In the genomic region with DNA sequence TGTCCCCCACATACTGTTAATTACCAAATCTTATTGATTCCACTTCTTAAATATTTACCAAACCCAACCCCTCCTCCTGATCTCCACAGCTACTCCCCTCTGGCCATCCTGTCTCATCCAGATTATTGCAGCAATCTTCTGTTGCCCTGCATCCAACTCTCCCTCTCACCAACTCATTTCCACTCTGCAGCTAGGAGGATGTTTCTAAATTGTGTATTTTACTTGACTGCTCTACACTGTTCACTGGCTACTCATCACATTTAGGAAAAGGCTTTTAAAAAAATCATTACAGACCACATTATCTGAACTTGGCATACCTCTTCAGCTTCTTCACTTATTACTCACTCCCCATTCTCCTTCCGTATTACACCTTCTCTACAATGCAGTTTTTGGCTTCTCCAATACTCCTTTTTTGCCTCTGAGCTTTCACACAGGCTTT, we compare ENCODE assay signal across 25 cellular contexts.
DNase-seq lines count a peak whose midpoint lies in the region; ATAC-seq, FAIRE-seq and TF ChIP-seq lines count a peak whose summit lies in the region.
"Had no signal": no experiment of that assay in that cellular context is flagged by ENCODE, and none has a peak within 500 bp of the region (broad histone marks: within the 10 kb centered on the region; RNA-seq: fewer than 3 reads in every experiment).

No MANE protein-coding gene starts in this region.

- H3K27me3 Mint-ChIP-seq in HFFc6 (ENCODE audit: insufficient read depth) = no peaks in the 10 kb centered on the region
- H3K27me3 Mint-ChIP-seq: activated CD4-positive, alpha-beta T cell treated with anti-CD3 and anti-CD28 coated beads, Interleukin-2, amount 10 ng/mL, durations not matched to agents 24 days and 14 days; activated naive CD8-positive, alpha-beta T cell treated with anti-CD3 and anti-CD28 coated beads for 36 hours; naive thymus-derived CD8-positive, alpha-beta T cell had no signal

- H2AFZ ChIP-seq in mammary epithelial cell (ENCODE audit: low read depth, low read length) (no peak overlapping the region), HepG2 (ENCODE audit: low read length) (no peak overlapping the region)

- intact Hi-C loops in mammary epithelial cell (cut with micrococcal nuclease) (no loop called here), HepG2 (cut with micrococcal nuclease; ENCODE audit: unreplicated experiment) (no loop called here), Right ventricle myocardium superior (cut with DNase I) (no loop called here)

- H3K27me3 ChIP-seq in mammary epithelial cell (ENCODE audit: insufficient read depth, low read length) = no peaks in the 10 kb centered on the region
- H3K27me3 ChIP-seq in HepG2 (ENCODE audit: control insufficient read depth in 1 of 2, insufficient read depth in 2 of 2, low read length in 2 of 2) = no peaks in the 10 kb centered on the region
- H3K27me3 ChIP-seq: MG63, pancreas, suprapubic skin, uterus had no signal

- H3K4me3 ChIP-seq in AG10803 (ENCODE audit: low read length) = no peak overlapping the region
- no peak overlapping the region for H3K4me3 ChIP-seq in mammary epithelial cell (replicated peaks in 1 of 3; ENCODE audit: insufficient read depth in 1 of 3, low read depth in 2 of 3, low read length in 3 of 3)
- no peak overlapping the region for H3K4me3 ChIP-seq in HepG2 (replicated peaks in 1 of 3; ENCODE audit: insufficient read depth in 1 of 3, low read depth in 2 of 3, low read length in 3 of 3)
- H3K4me3 ChIP-seq: MG63, pancreas, suprapubic skin, uterus had no signal

- CTCF ChIA-PET in mammary epithelial cell (lab: Charles Lee; ENCODE audit: low non-redundant PET) (no interaction called here), HepG2 (lab: Yijun Ruan, JAX; ENCODE audit: low intra/inter-chr PET ratio, low total read pairs) (no interaction called here)

- DNase-seq in AG10803 (ENCODE audit: low read depth) (peak; percentile 69), HFFc6 (peak; percentile 60), mammary epithelial cell (peak; percentile 39), HepG2 (ENCODE audit: low spot score) (no peak), NCI-H146 treated with DMSO at 0.1 percent for 48 hours (lab: John Stamatoyannopoulos, UW; ENCODE audit: unreplicated experiment) (no peak), cerebellar cortex (ENCODE audit: low spot score) (no peak), Right ventricle myocardium superior (no peak)
- DNase-seq: activated CD4-positive, alpha-beta T cell treated with anti-CD3 and anti-CD28 coated beads, Interleukin-2, amount 10 ng/mL, durations not matched to agents 24 days and 14 days; activated naive CD8-positive, alpha-beta T cell treated with anti-CD3 and anti-CD28 coated beads for 36 hours; dermis blood vessel endothelial cell; foreskin melanocyte; hippocampal formation; islet precursor cell; mesendoderm; MG63; naive thymus-derived CD8-positive, alpha-beta T cell; NCI-H146; NCI-H748 treated with DMSO at 0.1 percent for 48 hours; pancreas; right cardiac atrium; SHP77; uterus had no signal

- no peak for TF ChIP-seq POLR2A in HepG2 (IDR thresholded peaks at IDR 0.05; ENCODE audit: insufficient read depth in 1 of 2, low read depth in 2 of 2, low read length in 2 of 2)

- H3K9ac ChIP-seq in mammary epithelial cell (ENCODE audit: insufficient read depth, low read length) (no peak overlapping the region), HepG2 (ENCODE audit: insufficient read depth, low read depth, low read length) (no peak overlapping the region)

- no peak for TF ChIP-seq RAD21 in HepG2 (CRISPR knock-in tag; IDR thresholded peaks at IDR 0.05)

- H3K4me1 ChIP-seq in mammary epithelial cell (ENCODE audit: insufficient read depth, low read length) (peaks cover 5% of the 10 kb centered on the region), HepG2 (ENCODE audit: insufficient read depth, low read length) (0 out of 2 replicates have a peak, but pooled peaks cover 5% of the 10 kb centered on the region)
- H3K4me1 ChIP-seq: suprapubic skin, uterus had no signal

- no peaks in the 10 kb centered on the region for H3K36me3 Mint-ChIP-seq in HFFc6 (ENCODE audit: low read depth)
- H3K36me3 Mint-ChIP-seq: activated naive CD8-positive, alpha-beta T cell treated with anti-CD3 and anti-CD28 coated beads for 36 hours had no signal

- H3K27ac ChIP-seq in mammary epithelial cell (ENCODE audit: insufficient read depth, low read depth, low read length) = no peak overlapping the region
- H3K27ac ChIP-seq in HepG2 (ENCODE audit: extremely low read length, insufficient read depth, low read length) = no peak overlapping the region
- H3K27ac ChIP-seq: pancreas, suprapubic skin, uterus had no signal

- H3K9me3 ChIP-seq in mammary epithelial cell (replicated peaks; ENCODE audit: insufficient read depth, low read length) = no peaks in the 10 kb centered on the region
- H3K9me3 ChIP-seq in HepG2 (ENCODE audit: low read length) = no peaks in the 10 kb centered on the region
- H3K9me3 ChIP-seq: MG63, pancreas, suprapubic skin, uterus had no signal

- H3K4me1 Mint-ChIP-seq in HFFc6 (ENCODE audit: low read depth) = no peaks in the 10 kb centered on the region
- H3K4me1 Mint-ChIP-seq: activated CD4-positive, alpha-beta T cell treated with anti-CD3 and anti-CD28 coated beads, Interleukin-2, amount 10 ng/mL, durations not matched to agents 24 days and 14 days; activated naive CD8-positive, alpha-beta T cell treated with anti-CD3 and anti-CD28 coated beads for 36 hours had no signal

- ATAC-seq in HepG2 (peak; percentile 43; the same call in 2 of the 3 replicates), Right ventricle myocardium superior (ENCODE audit: poor library complexity) (no peak), SK-N-SH treated with all-trans-retinoic acid at 6 μM for 48 hours (no peak; the same call in 1 of the 3 replicates)
- ATAC-seq: naive thymus-derived CD8-positive, alpha-beta T cell; right cardiac atrium had no signal

- no peak for TF ChIP-seq EP300 in HepG2 (IDR thresholded peaks at IDR 0.05; ENCODE audit: low read depth in 2 of 2, low read length in 2 of 2)
- no peak for TF ChIP-seq EP300 in HepG2 (CRISPR knock-in tag; IDR thresholded peaks at IDR 0.05; ENCODE audit: borderline replicate concordance)

- POLR2A ChIA-PET in HepG2 (lab: Yijun Ruan, JAX) = no interaction called here

- BruUV-seq in mammary epithelial cell (replicated peaks; lab: Mats Ljungman, UMichigan) = no TSS peak
- no TSS peak for BruUV-seq in HepG2 (replicated peaks; lab: Mats Ljungman, UMichigan)

- no peaks in the 10 kb centered on the region for H3K79me2 ChIP-seq in mammary epithelial cell (ENCODE audit: insufficient read depth, low read length)
- no peaks in the 10 kb centered on the region for H3K79me2 ChIP-seq in HepG2 (ENCODE audit: insufficient read depth, low read length)

- H3K4me3 Mint-ChIP-seq in HFFc6 = no peak overlapping the region
- H3K4me3 Mint-ChIP-seq: activated CD4-positive, alpha-beta T cell treated with anti-CD3 and anti-CD28 coated beads, Interleukin-2, amount 10 ng/mL, durations not matched to agents 24 days and 14 days; activated naive CD8-positive, alpha-beta T cell treated with anti-CD3 and anti-CD28 coated beads for 36 hours; naive thymus-derived CD8-positive, alpha-beta T cell had no signal

- no peak overlapping the region for H3K4me2 ChIP-seq in mammary epithelial cell (ENCODE audit: insufficient read depth, low read depth, low read length)
- H3K4me2 ChIP-seq in HepG2 (ENCODE audit: low read depth, low read length) = no peak overlapping the region

- FAIRE-seq in HepG2 (lab: Jason Lieb, UNC) = no peak
- FAIRE-seq: bronchial epithelial cell, pancreas had no signal

- H4K20me1 ChIP-seq in mammary epithelial cell (ENCODE audit: insufficient read depth, low read length) (no peaks in the 10 kb centered on the region), HepG2 (ENCODE audit: insufficient read depth, low read length) (no peaks in the 10 kb centered on the region)

- no peaks in the 10 kb centered on the region for H3K9me3 Mint-ChIP-seq in HFFc6
- H3K9me3 Mint-ChIP-seq: activated CD4-positive, alpha-beta T cell treated with anti-CD3 and anti-CD28 coated beads, Interleukin-2, amount 10 ng/mL, durations not matched to agents 24 days and 14 days; activated naive CD8-positive, alpha-beta T cell treated with anti-CD3 and anti-CD28 coated beads for 36 hours; naive thymus-derived CD8-positive, alpha-beta T cell had no signal

- 84% methylated on average over 1 of the region's 1 CpG for WGBS in mammary epithelial cell (ENCODE audit: low coverage, missing lambda C conversion rate)
- 98% methylated on average over 1 of the region's 1 CpG for WGBS in HepG2 (ENCODE audit: low lambda C conversion rate)

- dilution Hi-C loops in mammary epithelial cell (cut with HindIII; ENCODE audit: low sequenced_read_pairs) = no loop called here

- TF ChIP-seq CTCF in AG10803 (conservative IDR thresholded peaks at IDR 0.05; ENCODE audit: low read length) (no peak), HFFc6 (IDR thresholded peaks at IDR 0.05) (no peak), mammary epithelial cell (conservative IDR thresholded peaks at IDR 0.05 in 1 of 2, IDR thresholded peaks at IDR 0.05 in 1 of 2; ENCODE audit: extremely low read depth in 1 of 2, insufficient read depth in 1 of 2, low read depth in 1 of 2, low read length in 2 of 2) (no peak), HepG2 (CRISPR knock-in tag; IDR thresholded peaks at IDR 0.05) (no peak)

- H3K36me3 ChIP-seq in mammary epithelial cell (ENCODE audit: insufficient read depth, low read length) (no peaks in the 10 kb centered on the region), HepG2 (replicated peaks in 1 of 2; ENCODE audit: control insufficient read depth in 1 of 2, insufficient read depth in 2 of 2, low read length in 2 of 2) (peaks cover 3 to 17% of the 10 kb centered on the region in 2 experiments; a peak in 4 of 5 replicates)
- H3K36me3 ChIP-seq: MG63, pancreas, suprapubic skin, uterus had no signal

- in situ Hi-C loops in mammary epithelial cell (cut with MboI; ENCODE audit: low sequenced_read_pairs in 2 of 2) (loop anchor here in 1 of 2 donors (25.0 kb wide), 1 partner anchor 230 kb away; no protein-coding TSS in a partner anchor), HepG2 (cut with HindIII; ENCODE audit: extremely low pct_ligation_motif_present, low pct_unique_long_range_greater_than_20kb) (no loop called here)

- H3K27ac Mint-ChIP-seq in HFFc6 = no peak overlapping the region
- H3K27ac Mint-ChIP-seq: activated CD4-positive, alpha-beta T cell treated with anti-CD3 and anti-CD28 coated beads, Interleukin-2, amount 10 ng/mL, durations not matched to agents 24 days and 14 days; activated naive CD8-positive, alpha-beta T cell treated with anti-CD3 and anti-CD28 coated beads for 36 hours; naive thymus-derived CD8-positive, alpha-beta T cell had no signal

TF ChIP-seq in HepG2, 621 proteins besides CTCF, POLR2A, EP300 and RAD21:
- TF ChIP-seq RBM22 (optimal IDR thresholded peaks at IDR 0.05; ENCODE audit: low read length) (peak; percentile 51), DPF2 (CRISPR knock-in tag; IDR thresholded peaks at IDR 0.05; ENCODE audit: borderline replicate concordance, low read depth) (no peak)

Comparison
In these comparisons a context has a peak if more than half of its experiments do, and no peak if none do; other contexts are left out.
1. DNase-seq: peak in AG10803 (single experiment), HFFc6 (single experiment) and mammary epithelial cell (single experiment); none in HepG2 (single experiment), NCI-H146 treated with DMSO at 0.1 percent for 48 hours (single experiment), cerebellar cortex (single experiment) and Right ventricle myocardium superior (single experiment).